1 cellular context compared by ENCODE assay signal in the genomic region with DNA sequence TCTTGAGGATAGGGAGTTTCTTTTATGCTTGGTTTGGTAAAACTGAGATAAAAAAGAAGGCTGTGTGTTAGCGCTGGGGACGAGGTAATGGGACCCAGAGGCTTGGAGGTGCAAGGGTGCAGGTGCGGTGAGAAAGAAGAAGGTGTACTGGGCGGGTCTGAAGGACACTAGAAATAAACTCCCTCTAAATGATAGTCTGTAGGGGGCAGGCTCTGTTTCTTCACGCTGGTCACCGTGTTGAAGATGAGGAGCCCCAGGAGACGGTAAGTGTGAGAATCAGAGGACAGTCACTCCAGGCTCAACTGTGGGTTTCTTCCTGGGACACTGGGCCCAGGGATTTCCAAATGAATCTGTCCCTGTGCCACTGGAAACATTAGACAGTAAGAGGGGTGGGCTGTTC.
TF ChIP-seq lines count a peak whose summit lies in the region.

No MANE protein-coding gene starts in this region.

TF ChIP-seq in WTC11, 78 proteins besides CTCF, POLR2A, EP300 and RAD21 (continued from another document):
- TF ChIP-seq, protein P1, sequence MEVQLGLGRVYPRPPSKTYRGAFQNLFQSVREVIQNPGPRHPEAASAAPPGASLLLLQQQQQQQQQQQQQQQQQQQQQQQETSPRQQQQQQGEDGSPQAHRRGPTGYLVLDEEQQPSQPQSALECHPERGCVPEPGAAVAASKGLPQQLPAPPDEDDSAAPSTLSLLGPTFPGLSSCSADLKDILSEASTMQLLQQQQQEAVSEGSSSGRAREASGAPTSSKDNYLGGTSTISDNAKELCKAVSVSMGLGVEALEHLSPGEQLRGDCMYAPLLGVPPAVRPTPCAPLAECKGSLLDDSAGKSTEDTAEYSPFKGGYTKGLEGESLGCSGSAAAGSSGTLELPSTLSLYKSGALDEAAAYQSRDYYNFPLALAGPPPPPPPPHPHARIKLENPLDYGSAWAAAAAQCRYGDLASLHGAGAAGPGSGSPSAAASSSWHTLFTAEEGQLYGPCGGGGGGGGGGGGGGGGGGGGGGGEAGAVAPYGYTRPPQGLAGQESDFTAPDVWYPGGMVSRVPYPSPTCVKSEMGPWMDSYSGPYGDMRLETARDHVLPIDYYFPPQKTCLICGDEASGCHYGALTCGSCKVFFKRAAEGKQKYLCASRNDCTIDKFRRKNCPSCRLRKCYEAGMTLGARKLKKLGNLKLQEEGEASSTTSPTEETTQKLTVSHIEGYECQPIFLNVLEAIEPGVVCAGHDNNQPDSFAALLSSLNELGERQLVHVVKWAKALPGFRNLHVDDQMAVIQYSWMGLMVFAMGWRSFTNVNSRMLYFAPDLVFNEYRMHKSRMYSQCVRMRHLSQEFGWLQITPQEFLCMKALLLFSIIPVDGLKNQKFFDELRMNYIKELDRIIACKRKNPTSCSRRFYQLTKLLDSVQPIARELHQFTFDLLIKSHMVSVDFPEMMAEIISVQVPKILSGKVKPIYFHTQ (CRISPR knock-in tag; IDR thresholded peaks at IDR 0.05): no peak
- TF ChIP-seq IRF2 (CRISPR knock-in tag; IDR thresholded peaks at IDR 0.05; ENCODE audit: borderline replicate concordance, low read depth) (no peak), FOXP1 (CRISPR knock-in tag; IDR thresholded peaks at IDR 0.05; ENCODE audit: borderline replicate concordance) (no peak), RELA (CRISPR knock-in tag; IDR thresholded peaks at IDR 0.05; ENCODE audit: borderline replicate concordance) (no peak), NFE2L1 (CRISPR knock-in tag; IDR thresholded peaks at IDR 0.05) (no peak), MLX (CRISPR knock-in tag; IDR thresholded peaks at IDR 0.05) (no peak), TP53 (CRISPR knock-in tag; IDR thresholded peaks at IDR 0.05) (no peak), ZNF317 (CRISPR knock-in tag; IDR thresholded peaks at IDR 0.05; ENCODE audit: borderline replicate concordance, low read depth) (no peak)
